24 cellular contexts compared by ENCODE assay signal in genomic region chr20:18956878-18957277, GRCh38.
DNase-seq lines count a peak whose midpoint lies in the region; ATAC-seq, FAIRE-seq and TF ChIP-seq lines count a peak whose summit lies in the region.
"Had no signal": no experiment of that assay in that cellular context is flagged by ENCODE, and none has a peak within 500 bp of the region (broad histone marks: within the 10 kb centered on the region; RNA-seq: fewer than 3 reads in every experiment).

No MANE protein-coding gene starts in this region.

- intact Hi-C loops in activated CD4-positive, alpha-beta T cell treated with anti-CD3 and anti-CD28 coated beads, Interleukin-2, amount 10 ng/mL, durations not matched to agents 24 days and 14 days (cut with micrococcal nuclease), result no loop called here

- TF ChIP-seq RAD21 in H1 (IDR thresholded peaks at IDR 0.05 in 1 of 2, conservative IDR thresholded peaks at IDR 0.05 in 1 of 2; ENCODE audit: low read depth in 2 of 2, low read length in 2 of 2), result no peak

- no peaks in the 10 kb centered on the region for H3K79me2 ChIP-seq in H1 (ENCODE audit: control insufficient read depth in 1 of 2, insufficient read depth in 2 of 2, low read length in 2 of 2)

- CTCF ChIA-PET in H1 (lab: Charles Lee; ENCODE audit: partially characterized antibody), result no interaction called here

- peak; percentile 57 to 75 for ATAC-seq in stimulated activated naive B cell treated with anti-CD40 and anti-IgM and Interleukin-4, amounts not matched to agents 10 μg/mL and 1 μg/mL and 100 μg/mL, for 72 hours (replicated peaks)
- no peak for ATAC-seq in GM21717 (IDR thresholded peaks at IDR 0.05; ENCODE audit: unreplicated experiment)
- ATAC-seq: A549; CD8-positive, alpha-beta T cell had no signal

- H3K9me3 ChIP-seq in H1 (ENCODE audit: insufficient read depth in 2 of 2, low read depth in 1 of 2, low read length in 1 of 2), result no peaks in the 10 kb centered on the region
- H3K9me3 ChIP-seq in iPS-20b (ENCODE audit: insufficient read depth, low read depth, low read length), result no peaks in the 10 kb centered on the region; the same call in 1 of the 2 replicates
- H3K9me3 ChIP-seq: Caco-2 had no signal

- TF ChIP-seq POLR2A in H1 (IDR thresholded peaks at IDR 0.05; ENCODE audit: control extremely low read depth in 1 of 2, low read depth in 2 of 2, low read length in 2 of 2), result no peak

- H4K91ac ChIP-seq in H1 (replicated peaks; ENCODE audit: insufficient read length, low read length), result no peak overlapping the region

- H3K79me1 ChIP-seq in H1 (ENCODE audit: low read depth, low read length), result no peaks in the 10 kb centered on the region

- 0 out of 4 replicates have a peak overlapping the region, but pooled peaks of 1 of the 2 experiments have one; percentile 49 for H3K4me2 ChIP-seq in H1 (ENCODE audit: insufficient read depth in 1 of 2, low read depth in 2 of 2, low read length in 2 of 2)
- H3K4me2 ChIP-seq: A549; BLaER1 treated with 17β-estradiol and CSF1 and Interleukin-3, amounts not matched to agents 10 nM and 100 nM had no signal

- FAIRE-seq in H1 (lab: Jason Lieb, UNC), result no peak
- FAIRE-seq: A549, D721Med, G401.6, GM12891, GM19239 had no signal

- no peak overlapping the region for H3K56ac ChIP-seq in H1 (replicated peaks; ENCODE audit: insufficient read length, low read depth, low read length)

- H3K4me1 ChIP-seq in H1 (replicated peaks in 1 of 4; ENCODE audit: control insufficient read depth in 3 of 4, insufficient read depth in 4 of 4, low read length in 3 of 4), result peaks cover 0 to 8% (median 6%) of the 10 kb centered on the region in 4 experiments; a peak in 5 of 7 replicates
- H3K4me1 ChIP-seq in iPS-20b (ENCODE audit: insufficient read depth, low read length), result peaks cover 11% of the 10 kb centered on the region; the same call in 1 of the 2 replicates
- H3K4me1 ChIP-seq: A549; BLaER1 treated with 17β-estradiol and CSF1 and Interleukin-3, amounts not matched to agents 10 nM and 100 nM; Caco-2 had no signal

- H2AFZ ChIP-seq in H1 (ENCODE audit: low read length), result peak overlapping the region; percentile 56; the same call in 1 of the 2 replicates

- H3K27me3 ChIP-seq in H1 (replicated peaks in 1 of 4; ENCODE audit: control insufficient read depth in 3 of 4, extremely low read depth in 1 of 4, insufficient read depth in 3 of 4, low read length in 3 of 4) (no peaks in the 10 kb centered on the region), iPS-20b (ENCODE audit: insufficient read depth, low read length) (no peaks in the 10 kb centered on the region)
- H3K27me3 ChIP-seq: BLaER1 treated with 17β-estradiol and CSF1 and Interleukin-3, amounts not matched to agents 10 nM and 100 nM had no signal

- H3K27ac ChIP-seq in H1 (ENCODE audit: low read depth, low read length) (no peak overlapping the region), iPS-20b (ENCODE audit: low read length) (no peak overlapping the region)
- H3K27ac ChIP-seq: 22Rv1; A549; BLaER1 treated with 17β-estradiol and CSF1 and Interleukin-3, amounts not matched to agents 10 nM and 100 nM; C4-2B had no signal

- no peaks in the 10 kb centered on the region for H3K4me1 Mint-ChIP-seq in activated CD4-positive, alpha-beta T cell treated with anti-CD3 and anti-CD28 coated beads, Interleukin-2, amount 10 ng/mL, durations not matched to agents 24 days and 14 days
- H3K4me1 Mint-ChIP-seq in stimulated activated naive B cell treated with anti-CD40 and anti-IgM and Interleukin-4, amounts not matched to agents 10 μg/mL and 1 μg/mL and 100 μg/mL, for 72 hours, result no peaks in the 10 kb centered on the region
- H3K4me1 Mint-ChIP-seq: B cell had no signal

- WGBS in H1 (ENCODE audit: extremely low coverage in 1 of 2, insufficient coverage in 1 of 2, insufficient read length in 1 of 2, insufficient replicate concordance in 2 of 2, low coverage in 1 of 2, low lambda C conversion rate in 2 of 2, missing lambda C conversion rate in 1 of 2), 2 experiments, result 93% methylated on average over 3 of the region's 3 CpGs; no CpG with 5 or more reads in 1 of the 2 experiments

- 0 out of 2 replicates have a peak overlapping the region, but pooled peaks have one; percentile 46 for H2BK15ac ChIP-seq in H1 (ENCODE audit: low read length)

- peak; percentile 23 for DNase-seq in activated CD4-positive, alpha-beta T cell treated with anti-CD3 and anti-CD28 coated beads, Interleukin-2, amount 10 ng/mL, durations not matched to agents 24 days and 14 days
- no peak for DNase-seq in activated CD4-positive, alpha-beta T cell treated with anti-CD3 and anti-CD28 coated beads, Interleukin-2, amount 50 U/mL, for 48 hours
- DNase-seq in H1 (ENCODE audit: low read depth in 1 of 2, low spot score in 2 of 2) (no peak), foreskin fibroblast (no peak), SKM-1 treated with dmso at 0.1 percent for 144 hours (lab: John Stamatoyannopoulos, UW; ENCODE audit: unreplicated experiment) (no peak)
- DNase-seq in stimulated activated naive B cell treated with anti-CD40 and anti-IgM and Interleukin-4, amounts not matched to agents 10 μg/mL and 1 μg/mL and 100 μg/mL, for 72 hours, result no peak
- DNase-seq: AML-193; Caco-2; Calu3; CD4-positive, alpha-beta T cell; CD8-positive, alpha-beta T cell; DMS79 treated with DMSO at 0.1 percent for 48 hours; GF-D8 had no signal

- H3K14ac ChIP-seq in H1 (ENCODE audit: insufficient read length), result no peak overlapping the region

- H3K36me3 Mint-ChIP-seq in activated CD4-positive, alpha-beta T cell treated with anti-CD3 and anti-CD28 coated beads, Interleukin-2, amount 10 ng/mL, durations not matched to agents 24 days and 14 days (ENCODE audit: low read depth), result no peaks in the 10 kb centered on the region
- H3K36me3 Mint-ChIP-seq in stimulated activated naive B cell treated with anti-CD40 and anti-IgM and Interleukin-4, amounts not matched to agents 10 μg/mL and 1 μg/mL and 100 μg/mL, for 72 hours, result no peaks in the 10 kb centered on the region
- H3K36me3 Mint-ChIP-seq: CD8-positive, alpha-beta T cell had no signal

- H2BK12ac ChIP-seq in H1 (ENCODE audit: low read depth, low read length), result peak overlapping the region; percentile 68

- no peak overlapping the region for H3K9ac ChIP-seq in H1 (replicated peaks in 1 of 4; ENCODE audit: extremely low read depth in 1 of 4, low read depth in 3 of 4, low read length in 3 of 4)
- no peak overlapping the region for H3K9ac ChIP-seq in iPS-20b (ENCODE audit: low read depth, low read length)
- H3K9ac ChIP-seq: BLaER1 treated with 17β-estradiol and CSF1 and Interleukin-3, amounts not matched to agents 10 nM and 100 nM had no signal

- no peak overlapping the region for H4K8ac ChIP-seq in H1 (ENCODE audit: extremely low read depth, insufficient read depth, low read length)

- H3K23ac ChIP-seq in H1 (ENCODE audit: insufficient read length), result no peak overlapping the region

- no peak overlapping the region for H3K4ac ChIP-seq in H1 (replicated peaks; ENCODE audit: insufficient read length, low read depth, low read length)

- no peak overlapping the region for H3K27ac Mint-ChIP-seq in activated CD4-positive, alpha-beta T cell treated with anti-CD3 and anti-CD28 coated beads, Interleukin-2, amount 10 ng/mL, durations not matched to agents 24 days and 14 days
- H3K27ac Mint-ChIP-seq in stimulated activated naive B cell treated with anti-CD40 and anti-IgM and Interleukin-4, amounts not matched to agents 10 μg/mL and 1 μg/mL and 100 μg/mL, for 72 hours, result no peak overlapping the region
- H3K27ac Mint-ChIP-seq: B cell; CD4-positive, alpha-beta T cell; CD8-positive, alpha-beta T cell had no signal

- H3K4me3 ChIP-seq in H1 (ENCODE audit: extremely low read depth in 1 of 4, insufficient read depth in 2 of 4, low read depth in 3 of 4, low read length in 4 of 4), result no peak overlapping the region
- H3K4me3 ChIP-seq in iPS-20b (ENCODE audit: low read length), result 0 out of 2 replicates have a peak overlapping the region, but pooled peaks have one; percentile 0
- no peak overlapping the region for H3K4me3 ChIP-seq in foreskin fibroblast (ENCODE audit: low read depth in 1 of 2, low read length in 2 of 2)
- H3K4me3 ChIP-seq: A549; BLaER1 treated with 17β-estradiol and CSF1 and Interleukin-3, amounts not matched to agents 10 nM and 100 nM had no signal

- POLR2A ChIA-PET in H1 (lab: Charles Lee; ENCODE audit: partially characterized antibody), result no interaction called here

- no peaks in the 10 kb centered on the region for H3K23me2 ChIP-seq in H1 (ENCODE audit: low read depth, low read length)

- no peaks in the 10 kb centered on the region for H4K20me1 ChIP-seq in H1 (replicated peaks in 1 of 2; ENCODE audit: control insufficient read depth in 1 of 2, insufficient read depth in 2 of 2, low read length in 2 of 2)
- H4K20me1 ChIP-seq: BLaER1 treated with 17β-estradiol and CSF1 and Interleukin-3, amounts not matched to agents 10 nM and 100 nM had no signal

- peak overlapping the region; percentile 48; the same call in 1 of the 2 replicates for H2BK20ac ChIP-seq in H1 (ENCODE audit: low read length)

- no peak overlapping the region for H2BK120ac ChIP-seq in H1 (replicated peaks; ENCODE audit: low read depth, low read length)

- TF ChIP-seq CTCF in H1 (IDR thresholded peaks at IDR 0.05; ENCODE audit: control extremely low read depth in 1 of 3, insufficient read depth in 1 of 3, low read depth in 1 of 3, low read length in 3 of 3), result no peak
- TF ChIP-seq CTCF in foreskin fibroblast (IDR thresholded peaks at IDR 0.05; ENCODE audit: low read depth, low read length), result no peak

- H3K36me3 ChIP-seq in H1 (ENCODE audit: control insufficient read depth in 2 of 4, insufficient read depth in 4 of 4, low read length in 3 of 4) (no peaks in the 10 kb centered on the region), iPS-20b (ENCODE audit: insufficient read depth, low read depth, low read length) (no peaks in the 10 kb centered on the region)
- H3K36me3 ChIP-seq: BLaER1 treated with 17β-estradiol and CSF1 and Interleukin-3, amounts not matched to agents 10 nM and 100 nM had no signal

- H3K9me3 Mint-ChIP-seq in activated CD4-positive, alpha-beta T cell treated with anti-CD3 and anti-CD28 coated beads, Interleukin-2, amount 10 ng/mL, durations not matched to agents 24 days and 14 days, result no peaks in the 10 kb centered on the region
- H3K9me3 Mint-ChIP-seq in stimulated activated naive B cell treated with anti-CD40 and anti-IgM and Interleukin-4, amounts not matched to agents 10 μg/mL and 1 μg/mL and 100 μg/mL, for 72 hours, result peaks cover 2 to 7% of the 10 kb centered on the region in 2 donors
- H3K9me3 Mint-ChIP-seq: CD4-positive, alpha-beta T cell had no signal

- H3K18ac ChIP-seq in H1 (ENCODE audit: extremely low read depth, low read length), result peak overlapping the region; percentile 83

- no peak overlapping the region for H2AK5ac ChIP-seq in H1 (ENCODE audit: low read depth, low read length)

- TF ChIP-seq EP300 in H1 (IDR thresholded peaks at IDR 0.05; ENCODE audit: borderline replicate concordance in 1 of 2, low read depth in 2 of 2, low read length in 2 of 2), result no peak

- H2BK5ac ChIP-seq in H1 (ENCODE audit: low read depth, low read length), result peak overlapping the region; percentile 44; the same call in 1 of the 2 replicates

- H4K5ac ChIP-seq in H1 (ENCODE audit: insufficient read length, low read depth, low read length), result no peak overlapping the region

- no peaks in the 10 kb centered on the region for H3K27me3 Mint-ChIP-seq in activated CD4-positive, alpha-beta T cell treated with anti-CD3 and anti-CD28 coated beads, Interleukin-2, amount 10 ng/mL, durations not matched to agents 24 days and 14 days
- peaks cover 0 to 10% of the 10 kb centered on the region in 2 donors for H3K27me3 Mint-ChIP-seq in stimulated activated naive B cell treated with anti-CD40 and anti-IgM and Interleukin-4, amounts not matched to agents 10 μg/mL and 1 μg/mL and 100 μg/mL, for 72 hours
- H3K27me3 Mint-ChIP-seq: B cell; CD4-positive, alpha-beta T cell had no signal

- H3K4me3 Mint-ChIP-seq in activated CD4-positive, alpha-beta T cell treated with anti-CD3 and anti-CD28 coated beads, Interleukin-2, amount 10 ng/mL, durations not matched to agents 24 days and 14 days, result no peak overlapping the region
- H3K4me3 Mint-ChIP-seq in stimulated activated naive B cell treated with anti-CD40 and anti-IgM and Interleukin-4, amounts not matched to agents 10 μg/mL and 1 μg/mL and 100 μg/mL, for 72 hours, result no peak overlapping the region
- H3K4me3 Mint-ChIP-seq: B cell; CD4-positive, alpha-beta T cell; CD8-positive, alpha-beta T cell had no signal
